8 cellular contexts compared by ENCODE assay signal in the genomic region with DNA sequence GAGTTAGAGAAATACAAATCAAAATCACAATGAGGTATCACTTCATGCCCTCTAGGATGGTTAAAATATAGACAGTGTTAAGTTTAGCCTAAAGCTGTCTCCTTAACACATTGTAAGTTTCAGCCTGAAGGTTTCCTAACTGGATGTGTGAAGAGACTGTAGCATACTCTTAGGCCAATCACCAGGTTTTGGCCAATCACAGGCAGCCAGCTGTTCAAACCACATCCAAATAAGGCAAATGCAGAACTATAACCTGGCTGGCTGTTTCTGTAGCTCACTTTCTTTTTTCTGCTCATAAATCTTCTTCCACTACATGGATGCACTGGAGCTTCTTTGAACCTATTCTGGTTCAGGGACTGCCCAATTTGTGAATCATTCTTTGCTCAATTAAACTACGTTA. TPM values are rescaled to one million over a fixed set of nuclear protein-coding genes. Genes with fewer than 3 reads are reported as not detected.
DNase-seq lines count a peak whose midpoint lies in the region; ATAC-seq and TF ChIP-seq lines count a peak whose summit lies in the region.

No MANE protein-coding gene starts in this region.

- intact Hi-C loops in Calu3 (cut with micrococcal nuclease; ENCODE audit: unreplicated experiment): no loop called here

- no peak overlapping the region for H2AFZ ChIP-seq in fibroblast of lung (ENCODE audit: low read length)

- H3K4me2 ChIP-seq in fibroblast of lung (ENCODE audit: extremely low read depth, insufficient read depth, low read length): no peak overlapping the region

- no peak overlapping the region for H3K27ac ChIP-seq in fibroblast of lung (ENCODE audit: insufficient read depth, low read length)

- H3K27me3 Mint-ChIP-seq in Calu3 (ENCODE audit: unreplicated experiment): no peaks in the 10 kb centered on the region

- no peak overlapping the region for H3K27ac Mint-ChIP-seq in Calu3 (ENCODE audit: unreplicated experiment)

- H3K27me3 ChIP-seq in fibroblast of lung (ENCODE audit: control insufficient read depth, insufficient read depth, low read length): no peaks in the 10 kb centered on the region

- no peak overlapping the region for H3K4me3 ChIP-seq in fibroblast of lung (replicated peaks in 1 of 4; ENCODE audit: control extremely low read depth in 1 of 4, insufficient read depth in 1 of 4, low read depth in 3 of 4, low read length in 4 of 4)

- no peaks in the 10 kb centered on the region for H3K36me3 ChIP-seq in fibroblast of lung (ENCODE audit: control insufficient read depth, insufficient read depth, low read length)

- no peak overlapping the region for H3K4me3 Mint-ChIP-seq in Calu3 (ENCODE audit: low read depth, unreplicated experiment)

- peaks cover 55% of the 10 kb centered on the region for H3K79me2 ChIP-seq in fibroblast of lung (ENCODE audit: control insufficient read depth, insufficient read depth, low read length)

- CTCF ChIA-PET in Calu3 (lab: Charles Lee): no interaction called here

- peaks cover 8% of the 10 kb centered on the region for H3K36me3 Mint-ChIP-seq in Calu3 (ENCODE audit: insufficient read depth, unreplicated experiment)

- no peaks in the 10 kb centered on the region for H3K9me3 Mint-ChIP-seq in Calu3 (ENCODE audit: low read depth, unreplicated experiment)

- no TSS peak for BruUV-seq in Calu3 (replicated peaks; lab: Mats Ljungman, UMichigan)

- no peaks in the 10 kb centered on the region for H3K9me3 ChIP-seq in fibroblast of lung (ENCODE audit: control insufficient read depth, insufficient read depth, low read depth, low read length)

- H3K4me1 Mint-ChIP-seq in Calu3 (ENCODE audit: low read depth, unreplicated experiment): peaks cover 43% of the 10 kb centered on the region

- peak; percentile 97 for ATAC-seq in GM18502 (IDR thresholded peaks at IDR 0.05; ENCODE audit: poor library complexity, unreplicated experiment)
- peak; percentile 78 for ATAC-seq in GM21515 (IDR thresholded peaks at IDR 0.05; ENCODE audit: unreplicated experiment)
- peak; percentile 80 for ATAC-seq in HG03571 (IDR thresholded peaks at IDR 0.05; ENCODE audit: unreplicated experiment)

- DNase-seq in fibroblast of lung (ENCODE audit: low read depth in 2 of 2): peak; percentile 34 to 44
- DNase-seq in iPS-NIHi11 (ENCODE audit: low spot score): no peak
- DNase-seq in SKM-1 (lab: John Stamatoyannopoulos, UW; ENCODE audit: unreplicated experiment): no peak
- DNase-seq in Calu3: no peak
- no peak for DNase-seq in NCI-H345 treated with DMSO at 0.1 percent for 48 hours (lab: John Stamatoyannopoulos, UW; ENCODE audit: unreplicated experiment)

- TF ChIP-seq CTCF in fibroblast of lung (conservative IDR thresholded peaks at IDR 0.05 in 1 of 2, IDR thresholded peaks at IDR 0.05 in 1 of 2; ENCODE audit: low read depth in 1 of 2, low read length in 2 of 2) (no peak), Calu3 (IDR thresholded peaks at IDR 0.05; ENCODE audit: unreplicated experiment) (no peak)

- peaks cover 2% of the 10 kb centered on the region for H3K4me1 ChIP-seq in fibroblast of lung (ENCODE audit: control insufficient read depth, extremely low read depth, insufficient read depth, low read length)

- H3K9ac ChIP-seq in fibroblast of lung (ENCODE audit: insufficient read depth, low read length): no peak overlapping the region

- H4K20me1 ChIP-seq in fibroblast of lung (ENCODE audit: control insufficient read depth, extremely low read depth, insufficient read depth, low read length): no peaks in the 10 kb centered on the region

RNA-seq across cellular contexts. Expression of a gene that starts 19.7 kb away (rescaled TPM):
- total RNA-seq in fibroblast of lung (83.0 and 93.0 TPM in 2 replicates), Calu3 (2022) (61.2 and 66.6 TPM in 2 replicates)
- polyA plus RNA-seq in fibroblast of lung: 42.7 and 66.0 TPM in 2 replicates
- 35.8 and 50.3 TPM in 2 replicates for polyA plus RNA-seq in fibroblast of lung (2012)
- 27.9 and 68.7 TPM in 2 replicates for polyA minus RNA-seq in fibroblast of lung (ENCODE audit: low replicate concordance)

RNA-seq across cellular contexts. Expression of a gene that starts 46.8 kb away (rescaled TPM):
- total RNA-seq in fibroblast of lung (4.9 and 8.3 TPM in 2 replicates), Calu3 (2022) (10.5 and 13.0 TPM in 2 replicates)
- polyA plus RNA-seq in fibroblast of lung: 5.1 and 8.5 TPM in 2 replicates
- polyA plus RNA-seq in fibroblast of lung (2012): 7.9 and 10.4 TPM in 2 replicates
- 1.8 and 7.1 TPM in 2 replicates for polyA minus RNA-seq in fibroblast of lung (ENCODE audit: low replicate concordance)

Comparison
In these comparisons a context has a peak if more than half of its experiments do, and no peak if none do; other contexts are left out.
1. DNase-seq: peak in fibroblast of lung (2 of 2); none in iPS-NIHi11 (single experiment), SKM-1 (single experiment), Calu3 (single experiment) and NCI-H345 treated with DMSO at 0.1 percent for 48 hours (single experiment).
2. Peak in every context shown above with its lines, with median percentiles within 50 percentile points of each other: ATAC-seq.